Comparison of ENCODE assay signal across 11 cellular contexts in the genomic region with DNA sequence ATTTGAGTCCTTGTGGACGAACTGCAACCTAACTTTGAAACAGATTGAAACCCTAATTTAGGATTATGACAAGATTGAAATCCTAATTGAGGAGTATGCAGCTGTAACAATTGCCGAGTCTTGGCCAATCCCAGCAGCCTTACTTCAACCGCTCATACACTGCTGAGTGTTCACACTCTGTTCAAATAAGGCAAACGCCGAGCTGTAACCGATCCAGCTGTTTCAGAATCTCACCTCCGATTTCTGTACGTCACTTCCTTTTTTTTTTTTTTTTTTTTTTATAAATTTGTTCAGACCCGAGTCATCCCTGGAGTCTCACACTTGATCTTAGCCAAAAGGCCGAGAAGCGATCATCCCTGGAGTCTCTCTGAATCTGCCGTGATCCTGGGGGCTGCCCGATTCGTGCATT. TPM values are rescaled to one million over a fixed set of nuclear protein-coding genes. Genes with fewer than 3 reads are reported as not detected.
DNase-seq lines count a peak whose midpoint lies in the region; ATAC-seq and TF ChIP-seq lines count a peak whose summit lies in the region.
"Had no signal": no experiment of that assay in that cellular context is flagged by ENCODE, and none has a peak within 500 bp of the region (broad histone marks: within the 10 kb centered on the region; RNA-seq: fewer than 3 reads in every experiment).

No MANE protein-coding gene starts in this region.

- H3K4me1 ChIP-seq in tibial artery = peaks cover 0 to 10% (median under 1%) of the 10 kb centered on the region in 4 donors

- no peak overlapping the region for H3K27ac Mint-ChIP-seq in activated B cell treated with CpG ODN at 0.5 μM for 24 hours
- peak overlapping the region; percentile 99 for H3K27ac Mint-ChIP-seq in effector memory CD8-positive, alpha-beta T cell

- CTCF ChIA-PET in activated B cell treated with CpG ODN at 0.5 μM for 24 hours (lab: Charles Lee) = interaction anchor here (1.8 kb wide), 1 partner anchor 410 kb away, joined by 9 read pairs; no protein-coding TSS in a partner anchor

- POLR2A ChIA-PET in activated B cell treated with CpG ODN at 0.5 μM for 24 hours (lab: Charles Lee) = interaction anchor here (1.5 to 2.7 kb wide), 3 partner anchors 10 to 20 kb away, joined by 4 to 18 read pairs (median 6); no protein-coding TSS in a partner anchor

- no peaks in the 10 kb centered on the region for H3K36me3 Mint-ChIP-seq in activated B cell treated with CpG ODN at 0.5 μM for 24 hours (ENCODE audit: low read depth)
- peaks cover 45% of the 10 kb centered on the region for H3K36me3 Mint-ChIP-seq in effector memory CD8-positive, alpha-beta T cell (ENCODE audit: insufficient read depth)

- H3K4me1 Mint-ChIP-seq in activated B cell treated with CpG ODN at 0.5 μM for 24 hours = peaks cover 7% of the 10 kb centered on the region
- H3K4me1 Mint-ChIP-seq in effector memory CD8-positive, alpha-beta T cell (ENCODE audit: low read depth in 2 of 2) = peaks cover 34 to 57% of the 10 kb centered on the region in 2 donors

- no peak overlapping the region for H3K4me3 ChIP-seq in tibial artery
- H3K4me3 ChIP-seq: skin epidermis had no signal

- peak; percentile 37 to 49 for DNase-seq in stimulated activated CD4-positive, alpha-beta T cell treated with anti-CD3 and anti-CD28 coated beads, Interleukin-2, amount 100 ng/mL, for 24 hours
- DNase-seq in stimulated activated CD4-positive, alpha-beta T cell treated with anti-CD3 and anti-CD28 coated beads, Interleukin-2, amount 100 ng/mL, for 48 hours = no peak
- DNase-seq in activated B cell treated with CpG ODN at 0.5 μM for 24 hours (no peak), tibial artery (no peak), iPS-NIHi7 (ENCODE audit: extremely low spot score) (no peak), NCI-H774 (lab: John Stamatoyannopoulos, UW) (no peak)
- DNase-seq in effector memory CD8-positive, alpha-beta T cell = peak; percentile 33 to 53 (median 40)
- DNase-seq: brain microvascular endothelial cell had no signal

- H3K27ac ChIP-seq in tibial artery = no peak overlapping the region
- H3K27ac ChIP-seq: brain microvascular endothelial cell, epithelial cell of prostate had no signal

- no peaks in the 10 kb centered on the region for H3K27me3 Mint-ChIP-seq in activated B cell treated with CpG ODN at 0.5 μM for 24 hours
- no peaks in the 10 kb centered on the region for H3K27me3 Mint-ChIP-seq in effector memory CD8-positive, alpha-beta T cell

- H3K4me3 Mint-ChIP-seq in activated B cell treated with CpG ODN at 0.5 μM for 24 hours = no peak overlapping the region
- peak overlapping the region; percentile 93 to 98 for H3K4me3 Mint-ChIP-seq in effector memory CD8-positive, alpha-beta T cell

- H3K9me3 Mint-ChIP-seq in activated B cell treated with CpG ODN at 0.5 μM for 24 hours = no peaks in the 10 kb centered on the region
- no peaks in the 10 kb centered on the region for H3K9me3 Mint-ChIP-seq in effector memory CD8-positive, alpha-beta T cell

- no peaks in the 10 kb centered on the region for H3K9me3 ChIP-seq in tibial artery

- peak; percentile 58 for ATAC-seq in activated B cell treated with CpG ODN at 0.5 μM for 24 hours (ENCODE audit: low read depth)
- peak; percentile 71 for ATAC-seq in effector memory CD8-positive, alpha-beta T cell (replicated peaks)
- no peak for ATAC-seq in HG03571 (IDR thresholded peaks at IDR 0.05; ENCODE audit: unreplicated experiment)

- H3K27me3 ChIP-seq in tibial artery = no peaks in the 10 kb centered on the region
- H3K27me3 ChIP-seq: brain microvascular endothelial cell had no signal

- TF ChIP-seq CTCF in activated B cell treated with CpG ODN at 0.5 μM for 24 hours (IDR thresholded peaks at IDR 0.05) (no peak), tibial artery (IDR thresholded peaks at IDR 0.05) (no peak)

- no peaks in the 10 kb centered on the region for H3K36me3 ChIP-seq in tibial artery
- H3K36me3 ChIP-seq: brain microvascular endothelial cell had no signal

- intact Hi-C loops in activated B cell treated with CpG ODN at 0.5 μM for 24 hours (cut with micrococcal nuclease) = no loop called here
- intact Hi-C loops in tibial artery (cut with DNase I; ENCODE audit: low total_unique reads) = no loop called here

RNA-seq across cellular contexts. Expression of gene ATP5PO, which starts 22.3 kb away (rescaled TPM):
- 169 and 193 TPM in 2 replicates for total RNA-seq in activated B cell treated with CpG ODN at 0.5 μM for 24 hours

Comparison
In these comparisons a context has a peak if more than half of its experiments do, and no peak if none do; other contexts are left out.
1. DNase-seq: peak in stimulated activated CD4-positive, alpha-beta T cell treated with anti-CD3 and anti-CD28 coated beads, Interleukin-2, amount 100 ng/mL, for 24 hours (2 of 2) and effector memory CD8-positive, alpha-beta T cell (3 of 3); none in stimulated activated CD4-positive, alpha-beta T cell treated with anti-CD3 and anti-CD28 coated beads, Interleukin-2, amount 100 ng/mL, for 48 hours (0 of 2), activated B cell treated with CpG ODN at 0.5 μM for 24 hours (single experiment), tibial artery (0 of 2), iPS-NIHi7 (single experiment) and NCI-H774 (single experiment).